22 cellular contexts compared by ENCODE assay signal in the genomic region with DNA sequence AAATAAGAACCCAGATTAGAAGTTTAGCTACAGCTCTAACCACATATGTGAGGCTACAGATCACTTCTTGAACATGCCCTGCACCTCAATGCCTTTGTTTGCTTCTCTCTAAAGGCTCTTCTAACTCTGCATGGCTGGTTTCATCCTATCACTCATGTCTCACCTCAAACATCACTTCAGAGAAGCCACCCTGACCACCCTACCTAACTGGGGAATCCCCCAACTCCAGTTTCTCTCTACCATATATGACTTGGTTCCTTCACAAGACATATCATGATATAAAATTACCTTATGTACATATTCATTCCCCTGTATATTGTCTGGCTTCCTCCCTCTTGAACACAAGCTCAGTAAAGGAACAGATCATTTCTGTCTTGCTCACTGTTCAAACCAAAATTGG.
A peak's percentile ranks its signal among the peaks of the same experiment; 100 is the strongest.
DNase-seq lines count a peak whose midpoint lies in the region; ATAC-seq, FAIRE-seq and TF ChIP-seq lines count a peak whose summit lies in the region.
"Had no signal": no experiment of that assay in that cellular context is flagged by ENCODE, and none has a peak within 500 bp of the region (broad histone marks: within the 10 kb centered on the region; RNA-seq: fewer than 3 reads in every experiment).

No MANE protein-coding gene starts in this region.

- FAIRE-seq in HepG2 (lab: Jason Lieb, UNC), result no peak
- FAIRE-seq: astrocyte, endothelial cell of umbilical vein, G401.6 had no signal

- H3K27ac ChIP-seq in naive thymus-derived CD4-positive, alpha-beta T cell (ENCODE audit: low read depth, low read length), result no peak overlapping the region
- H3K27ac ChIP-seq in HepG2 (ENCODE audit: extremely low read length, insufficient read depth, low read length) (no peak overlapping the region), ascending aorta (no peak overlapping the region)
- H3K27ac ChIP-seq: parathyroid adenoma, WERI-Rb-1 had no signal

- intact Hi-C loops in naive thymus-derived CD4-positive, alpha-beta T cell (cut with micrococcal nuclease), result no loop called here
- intact Hi-C loops in HepG2 (cut with micrococcal nuclease; ENCODE audit: unreplicated experiment), result no loop called here
- intact Hi-C loops in ascending aorta (cut with DNase I), result no loop called here

- H3K27ac Mint-ChIP-seq in activated T-helper 17 cell treated with anti-CD3 and anti-CD28 coated beads, Interleukin-2, amount 50 U/mL, for 72 hours, result no peak overlapping the region
- peak overlapping the region in 5 of 9 donors; percentile 0 to 13 (median 9) for H3K27ac Mint-ChIP-seq in naive thymus-derived CD4-positive, alpha-beta T cell

- H3K36me3 Mint-ChIP-seq in activated T-helper 17 cell treated with anti-CD3 and anti-CD28 coated beads, Interleukin-2, amount 50 U/mL, for 72 hours (ENCODE audit: low read depth), result no peaks in the 10 kb centered on the region
- H3K36me3 Mint-ChIP-seq in naive thymus-derived CD4-positive, alpha-beta T cell, result no peaks in the 10 kb centered on the region
- H3K36me3 Mint-ChIP-seq: CD4-positive, alpha-beta memory T cell had no signal

- no peak for TF ChIP-seq POLR2A in HepG2 (IDR thresholded peaks at IDR 0.05; ENCODE audit: insufficient read depth in 1 of 2, low read depth in 2 of 2, low read length in 2 of 2)

- peaks cover 8% of the 10 kb centered on the region for H3K27me3 Mint-ChIP-seq in activated T-helper 17 cell treated with anti-CD3 and anti-CD28 coated beads, Interleukin-2, amount 50 U/mL, for 72 hours
- peaks cover 0 to 4% (median 0%) of the 10 kb centered on the region in 5 donors for H3K27me3 Mint-ChIP-seq in naive thymus-derived CD4-positive, alpha-beta T cell

- CTCF ChIA-PET in naive thymus-derived CD4-positive, alpha-beta T cell (lab: Charles Lee), result interaction anchor here (0.6 kb wide), 1 partner anchor 22 kb away, joined by 3 read pairs; no protein-coding TSS in a partner anchor
- CTCF ChIA-PET in HepG2 (lab: Yijun Ruan, JAX; ENCODE audit: low intra/inter-chr PET ratio, low total read pairs), result no interaction called here

- peaks cover 4% of the 10 kb centered on the region for H3K9me3 Mint-ChIP-seq in activated T-helper 17 cell treated with anti-CD3 and anti-CD28 coated beads, Interleukin-2, amount 50 U/mL, for 72 hours
- H3K9me3 Mint-ChIP-seq in naive thymus-derived CD4-positive, alpha-beta T cell, result peaks cover 0 to 3% (median 0%) of the 10 kb centered on the region in 11 donors

- H3K9me3 ChIP-seq in naive thymus-derived CD4-positive, alpha-beta T cell (ENCODE audit: control insufficient read depth in 2 of 3, low read length in 3 of 3), result no peaks in the 10 kb centered on the region
- H3K9me3 ChIP-seq in HepG2 (ENCODE audit: low read length) (no peaks in the 10 kb centered on the region), ascending aorta (no peaks in the 10 kb centered on the region)

- H3K4me1 Mint-ChIP-seq in activated T-helper 17 cell treated with anti-CD3 and anti-CD28 coated beads, Interleukin-2, amount 50 U/mL, for 72 hours, result no peaks in the 10 kb centered on the region
- peaks cover 5 to 27% (median 23%) of the 10 kb centered on the region in 7 donors for H3K4me1 Mint-ChIP-seq in naive thymus-derived CD4-positive, alpha-beta T cell

- BruUV-seq in HepG2 (replicated peaks; lab: Mats Ljungman, UMichigan), result no TSS peak

- TF ChIP-seq RAD21 in HepG2 (CRISPR knock-in tag; IDR thresholded peaks at IDR 0.05), result no peak

- no peaks in the 10 kb centered on the region for H4K20me1 ChIP-seq in HepG2 (ENCODE audit: insufficient read depth, low read length)

- no peaks in the 10 kb centered on the region for H3K36me3 ChIP-seq in naive thymus-derived CD4-positive, alpha-beta T cell (ENCODE audit: control insufficient read depth in 2 of 3, insufficient read depth in 3 of 3, low read length in 3 of 3)
- H3K36me3 ChIP-seq in HepG2 (replicated peaks in 1 of 2; ENCODE audit: control insufficient read depth in 1 of 2, insufficient read depth in 2 of 2, low read length in 2 of 2) (no peaks in the 10 kb centered on the region), ascending aorta (no peaks in the 10 kb centered on the region)
- H3K36me3 ChIP-seq: WERI-Rb-1 had no signal

- ATAC-seq in activated T-helper 17 cell treated with anti-CD3 and anti-CD28 coated beads, Interleukin-2, amount 50 U/mL, for 72 hours (replicated peaks), result peak; percentile 89
- peak; percentile 78 for ATAC-seq in naive thymus-derived CD4-positive, alpha-beta T cell
- ATAC-seq in HepG2, result no peak
- ATAC-seq: HCT116, left cardiac atrium, right cardiac atrium had no signal

- TF ChIP-seq CTCF in HepG2 (CRISPR knock-in tag; IDR thresholded peaks at IDR 0.05) (no peak), ascending aorta (IDR thresholded peaks at IDR 0.05) (no peak)

- H3K4me3 Mint-ChIP-seq in activated T-helper 17 cell treated with anti-CD3 and anti-CD28 coated beads, Interleukin-2, amount 50 U/mL, for 72 hours, result no peak overlapping the region
- peak overlapping the region in 1 of 10 donors; percentile 8 for H3K4me3 Mint-ChIP-seq in naive thymus-derived CD4-positive, alpha-beta T cell
- H3K4me3 Mint-ChIP-seq: CD4-positive, alpha-beta memory T cell had no signal

- in situ Hi-C loops in HepG2 (cut with HindIII; ENCODE audit: extremely low pct_ligation_motif_present, low pct_unique_long_range_greater_than_20kb), result no loop called here

- no peak overlapping the region for H3K4me2 ChIP-seq in HepG2 (ENCODE audit: low read depth, low read length)

- no peaks in the 10 kb centered on the region for H3K79me2 ChIP-seq in HepG2 (ENCODE audit: insufficient read depth, low read length)

- H2AFZ ChIP-seq in HepG2 (ENCODE audit: low read length), result no peak overlapping the region
- H2AFZ ChIP-seq: parathyroid adenoma had no signal

- H3K4me3 ChIP-seq in naive thymus-derived CD4-positive, alpha-beta T cell (ENCODE audit: low read length), result no peak overlapping the region
- no peak overlapping the region for H3K4me3 ChIP-seq in HepG2 (replicated peaks in 1 of 3; ENCODE audit: insufficient read depth in 1 of 3, low read depth in 2 of 3, low read length in 3 of 3)
- no peak overlapping the region for H3K4me3 ChIP-seq in ascending aorta

- POLR2A ChIA-PET in naive thymus-derived CD4-positive, alpha-beta T cell (lab: Charles Lee), result no interaction called here
- POLR2A ChIA-PET in HepG2 (lab: Yijun Ruan, JAX), result no interaction called here

- no peaks in the 10 kb centered on the region for H3K4me1 ChIP-seq in naive thymus-derived CD4-positive, alpha-beta T cell (ENCODE audit: control insufficient read depth in 2 of 2, insufficient read depth in 2 of 2, low read length in 2 of 2)
- H3K4me1 ChIP-seq in HepG2 (ENCODE audit: insufficient read depth, low read length), result no peaks in the 10 kb centered on the region
- H3K4me1 ChIP-seq in ascending aorta, result no peaks in the 10 kb centered on the region
- H3K4me1 ChIP-seq: parathyroid adenoma had no signal

- H3K9ac ChIP-seq in HepG2 (ENCODE audit: insufficient read depth, low read depth, low read length), result no peak overlapping the region
- H3K9ac ChIP-seq: parathyroid adenoma had no signal

- TF ChIP-seq EP300 in HepG2 (IDR thresholded peaks at IDR 0.05; ENCODE audit: low read depth in 2 of 2, low read length in 2 of 2) (no peak), HepG2 (CRISPR knock-in tag; IDR thresholded peaks at IDR 0.05; ENCODE audit: borderline replicate concordance) (no peak)

- no peaks in the 10 kb centered on the region for H3K27me3 ChIP-seq in naive thymus-derived CD4-positive, alpha-beta T cell (ENCODE audit: control insufficient read depth in 2 of 2, insufficient read depth in 2 of 2, low read length in 2 of 2)
- no peaks in the 10 kb centered on the region for H3K27me3 ChIP-seq in HepG2 (ENCODE audit: control insufficient read depth in 1 of 2, insufficient read depth in 2 of 2, low read length in 2 of 2)
- H3K27me3 ChIP-seq in ascending aorta, result no peaks in the 10 kb centered on the region

- peak; percentile 7 to 13 for DNase-seq in stimulated activated CD4-positive, alpha-beta T cell treated with anti-CD3 and anti-CD28 coated beads, Interleukin-2, amount 100 ng/mL, for 48 hours
- DNase-seq in stimulated activated CD4-positive, alpha-beta T cell treated with anti-CD3 and anti-CD28 coated beads, Interleukin-4, amount 100 ng/mL, for 1 hour, result no peak
- peak in 5 of 9 donors; percentile 7 to 37 (median 16) for DNase-seq in naive thymus-derived CD4-positive, alpha-beta T cell
- DNase-seq in HepG2 (ENCODE audit: low spot score) (no peak), SW 1271 (lab: John Stamatoyannopoulos, UW) (no peak), ascending aorta (ENCODE audit: low spot score in 2 of 2) (no peak)
- DNase-seq: activated effector memory CD4-positive, alpha-beta T cell treated with anti-CD3 and anti-CD28 coated beads, Interleukin-2, amount 50 U/mL, for 16 hours; central memory CD4-positive, alpha-beta T cell; glutamatergic neuron; KBM-7; left cardiac atrium; NCI-H1436; NCI-H524; right cardiac atrium; WERI-Rb-1 had no signal

TF ChIP-seq in HepG2, 621 proteins besides CTCF, POLR2A, EP300 and RAD21 (continues in another document):
- TF ChIP-seq HCFC1 (IDR thresholded peaks at IDR 0.05; ENCODE audit: low read depth, low read length) (no peak), HDAC1 (CRISPR knock-in tag; IDR thresholded peaks at IDR 0.05) (no peak), NONO (IDR thresholded peaks at IDR 0.05) (no peak), NONO (CRISPR knock-in tag; conservative IDR thresholded peaks at IDR 0.05) (no peak), ZNF816 (CRISPR knock-in tag; IDR thresholded peaks at IDR 0.05; ENCODE audit: borderline replicate concordance) (no peak), ZNF180 (CRISPR knock-in tag; IDR thresholded peaks at IDR 0.05; ENCODE audit: borderline replicate concordance, low read depth) (no peak), PHF20 (CRISPR knock-in tag; IDR thresholded peaks at IDR 0.05) (no peak), ZNF547 (CRISPR knock-in tag; IDR thresholded peaks at IDR 0.05) (no peak)
- TF ChIP-seq, protein P1, sequence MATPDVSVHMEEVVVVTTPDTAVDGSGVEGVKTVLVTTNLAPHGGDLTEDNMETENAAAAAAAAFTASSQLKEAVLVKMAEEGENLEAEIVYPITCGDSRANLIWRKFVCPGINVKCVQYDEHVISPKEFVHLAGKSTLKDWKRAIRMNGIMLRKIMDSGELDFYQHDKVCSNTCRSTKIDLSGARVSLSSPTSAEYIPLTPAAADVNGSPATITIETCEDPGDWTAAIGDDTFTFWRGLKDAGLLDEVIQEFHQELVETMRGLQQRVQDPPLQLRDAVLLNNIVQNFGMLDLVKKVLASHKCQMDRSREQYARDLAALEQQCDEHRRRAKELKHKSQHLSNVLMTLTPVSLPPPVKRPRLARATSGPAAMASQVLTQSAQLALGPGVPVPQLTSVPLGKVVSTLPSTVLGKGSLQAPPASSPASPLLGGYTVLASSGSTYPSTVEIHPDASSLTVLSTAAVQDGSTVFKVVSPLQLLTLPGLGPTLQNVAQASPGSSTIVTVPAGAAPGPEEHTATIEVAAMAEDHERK (CRISPR knock-in tag; IDR thresholded peaks at IDR 0.05; ENCODE audit: low read depth), result no peak

Comparison
In these comparisons a context has a peak if more than half of its experiments do, and no peak if none do; other contexts are left out.
1. DNase-seq: peak in stimulated activated CD4-positive, alpha-beta T cell treated with anti-CD3 and anti-CD28 coated beads, Interleukin-2, amount 100 ng/mL, for 48 hours (2 of 2) and naive thymus-derived CD4-positive, alpha-beta T cell (5 of 9); none in stimulated activated CD4-positive, alpha-beta T cell treated with anti-CD3 and anti-CD28 coated beads, Interleukin-4, amount 100 ng/mL, for 1 hour (single experiment), HepG2 (single experiment), SW 1271 (0 of 2) and ascending aorta (0 of 2).